24 cellular contexts compared by ENCODE assay signal in the genomic region with DNA sequence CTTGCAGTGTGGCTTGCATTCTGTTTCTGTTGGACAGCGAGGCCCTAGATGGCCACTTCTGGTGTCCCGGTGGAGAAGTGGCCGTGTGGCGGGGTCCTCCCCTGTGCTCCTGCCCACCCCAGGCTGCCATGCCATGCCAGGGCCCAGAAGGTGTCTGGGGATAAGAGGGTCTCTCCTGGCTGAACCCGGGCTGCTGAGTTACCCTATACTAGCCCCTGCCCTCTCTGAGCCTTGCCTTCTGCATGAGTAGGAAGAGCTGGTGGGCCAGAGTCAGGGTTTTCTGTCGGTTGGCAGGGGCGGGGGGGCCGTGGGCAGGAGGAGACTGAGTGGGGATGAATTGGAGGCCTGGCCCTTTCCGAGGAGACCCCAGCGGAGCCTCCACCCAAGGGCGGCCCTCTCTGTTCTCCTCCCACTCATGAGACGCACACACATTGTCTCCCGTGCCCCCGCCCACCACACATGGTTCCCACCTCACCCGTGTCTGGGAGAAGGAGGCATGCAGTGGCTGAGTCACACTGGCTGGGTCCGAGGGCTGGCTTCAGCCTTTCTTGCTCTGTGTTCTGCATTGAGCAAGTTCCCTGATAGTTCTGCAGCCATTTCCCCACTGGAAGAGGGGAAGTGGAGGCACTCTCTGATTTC. TPM values are rescaled to one million over a fixed set of nuclear protein-coding genes. Genes with fewer than 3 reads are reported as not detected.
DNase-seq lines count a peak whose midpoint lies in the region; ATAC-seq, FAIRE-seq and TF ChIP-seq lines count a peak whose summit lies in the region.
"Had no signal": no experiment of that assay in that cellular context is flagged by ENCODE, and none has a peak within 500 bp of the region (broad histone marks: within the 10 kb centered on the region; RNA-seq: fewer than 3 reads in every experiment).

No MANE protein-coding gene starts in this region.

- no peak for ATAC-seq in HepG2
- no peak for ATAC-seq in right lobe of liver
- no peak for ATAC-seq in HG02884 (IDR thresholded peaks at IDR 0.05; ENCODE audit: unreplicated experiment)
- ATAC-seq: GM12878 had no signal

- no peak overlapping the region for H3K9ac ChIP-seq in HepG2 (ENCODE audit: insufficient read depth, low read depth, low read length)
- H3K9ac ChIP-seq: BLaER1, GM23248 had no signal

- no peak for TF ChIP-seq RAD21 in HepG2 (CRISPR knock-in tag; IDR thresholded peaks at IDR 0.05)

- H3K4me3 ChIP-seq in HepG2 (replicated peaks in 1 of 3; ENCODE audit: insufficient read depth in 1 of 3, low read depth in 2 of 3, low read length in 3 of 3) (no peak overlapping the region), right lobe of liver (no peak overlapping the region), WERI-Rb-1 (ENCODE audit: low read depth, low read length) (no peak overlapping the region)
- H3K4me3 ChIP-seq: BLaER1, GM12878, GM23248 had no signal

- POLR2A ChIA-PET in HepG2 (lab: Yijun Ruan, JAX) = no interaction called here

- no peak overlapping the region for H3K4me2 ChIP-seq in HepG2 (ENCODE audit: low read depth, low read length)
- H3K4me2 ChIP-seq: BLaER1 had no signal

- H3K9me3 Mint-ChIP-seq in osteocyte (ENCODE audit: unreplicated experiment) = no peaks in the 10 kb centered on the region
- H3K9me3 Mint-ChIP-seq: CD4-positive, alpha-beta T cell; CD8-positive, alpha-beta memory T cell had no signal

- H3K4me1 ChIP-seq in HepG2 (ENCODE audit: insufficient read depth, low read length) (peaks cover 8% of the 10 kb centered on the region; the same call in 1 of the 2 replicates), right lobe of liver (peaks cover 0 to 8% (median 2%) of the 10 kb centered on the region in 4 donors)

- no peak for FAIRE-seq in HepG2 (lab: Jason Lieb, UNC)
- FAIRE-seq: A204.1, D721Med, GM12878, GM19239, H1 had no signal

- no peak overlapping the region for H2AFZ ChIP-seq in HepG2 (ENCODE audit: low read length)
- H2AFZ ChIP-seq: GM23248 had no signal

- H3K36me3 ChIP-seq in HepG2 (replicated peaks in 1 of 2; ENCODE audit: control insufficient read depth in 1 of 2, insufficient read depth in 2 of 2, low read length in 2 of 2) = no peaks in the 10 kb centered on the region
- no peaks in the 10 kb centered on the region for H3K36me3 ChIP-seq in right lobe of liver
- no peaks in the 10 kb centered on the region for H3K36me3 ChIP-seq in WERI-Rb-1
- H3K36me3 ChIP-seq: BLaER1 had no signal

- TF ChIP-seq CTCF in HepG2 (CRISPR knock-in tag; IDR thresholded peaks at IDR 0.05) (no peak), right lobe of liver (IDR thresholded peaks at IDR 0.05) (no peak), WERI-Rb-1 (IDR thresholded peaks at IDR 0.05; ENCODE audit: low read depth, low read length) (no peak), osteocyte (IDR thresholded peaks at IDR 0.05) (no peak)

- peaks cover 3% of the 10 kb centered on the region; the same call in 1 of the 2 replicates for H4K20me1 ChIP-seq in HepG2 (ENCODE audit: insufficient read depth, low read length)
- H4K20me1 ChIP-seq: BLaER1 had no signal

- no peak for DNase-seq in HepG2 (ENCODE audit: low spot score)
- no peak for DNase-seq in right lobe of liver
- DNase-seq in WERI-Rb-1 = no peak
- DNase-seq in osteocyte (ENCODE audit: extremely low spot score, unreplicated experiment) = peak; percentile 82
- no peak for DNase-seq in NCI-H1694 (lab: John Stamatoyannopoulos, UW)
- DNase-seq: CD4-positive, alpha-beta T cell; CD8-positive, alpha-beta memory T cell; DMS 273 treated with DMSO at 0.1 percent for 48 hours; DMS79; EL; GDM1; GM23248; H7; HCEC 1CT had no signal

- H3K4me3 Mint-ChIP-seq in osteocyte (ENCODE audit: unreplicated experiment) = no peak overlapping the region
- H3K4me3 Mint-ChIP-seq: B cell; CD4-positive, alpha-beta T cell; CD8-positive, alpha-beta memory T cell had no signal

- BruUV-seq in HepG2 (replicated peaks; lab: Mats Ljungman, UMichigan) = no TSS peak

- TF ChIP-seq POLR2A in HepG2 (IDR thresholded peaks at IDR 0.05; ENCODE audit: insufficient read depth in 1 of 2, low read depth in 2 of 2, low read length in 2 of 2) = no peak
- TF ChIP-seq POLR2A in right lobe of liver (IDR thresholded peaks at IDR 0.05) = no peak

- peaks cover 3% of the 10 kb centered on the region for H3K36me3 Mint-ChIP-seq in osteocyte (ENCODE audit: unreplicated experiment)
- H3K36me3 Mint-ChIP-seq: CD8-positive, alpha-beta memory T cell had no signal

- H3K9me3 ChIP-seq in HepG2 (ENCODE audit: low read length) (no peaks in the 10 kb centered on the region), right lobe of liver (no peaks in the 10 kb centered on the region), WERI-Rb-1 (ENCODE audit: severe bottlenecking) (no peaks in the 10 kb centered on the region)
- H3K9me3 ChIP-seq: BLaER1 had no signal

- peaks cover 23 to 68% of the 10 kb centered on the region in 2 experiments for H3K27me3 ChIP-seq in HepG2 (ENCODE audit: control insufficient read depth in 1 of 2, insufficient read depth in 2 of 2, low read length in 2 of 2)
- no peaks in the 10 kb centered on the region for H3K27me3 ChIP-seq in right lobe of liver
- no peaks in the 10 kb centered on the region for H3K27me3 ChIP-seq in WERI-Rb-1 (ENCODE audit: insufficient read depth, low read depth, severe bottlenecking)
- H3K27me3 ChIP-seq: BLaER1 had no signal

- 54% methylated on average over 16 of the region's 16 CpGs for WGBS in HepG2 (ENCODE audit: low lambda C conversion rate)
- WGBS in right lobe of liver (ENCODE audit: insufficient coverage, low coverage, low lambda C conversion rate, missing lambda C conversion rate) = 84% methylated on average over 8 of the region's 16 CpGs

- peaks cover 4% of the 10 kb centered on the region for H3K27me3 Mint-ChIP-seq in osteocyte (ENCODE audit: unreplicated experiment)

- intact Hi-C loops in HepG2 (cut with micrococcal nuclease; ENCODE audit: unreplicated experiment) = no loop called here
- intact Hi-C loops in right lobe of liver (cut with DNase I) = no loop called here

- H3K27ac ChIP-seq in HepG2 (ENCODE audit: extremely low read length, insufficient read depth, low read length) = no peak overlapping the region
- H3K27ac ChIP-seq in right lobe of liver = no peak overlapping the region
- peak overlapping the region; percentile 85; the same call in 1 of the 2 replicates for H3K27ac ChIP-seq in WERI-Rb-1
- H3K27ac ChIP-seq: 22Rv1, BLaER1, C4-2B, GM23248 had no signal

- CTCF ChIA-PET in HepG2 (lab: Yijun Ruan, JAX; ENCODE audit: low intra/inter-chr PET ratio, low total read pairs) = no interaction called here

- TF ChIP-seq EP300 in HepG2 (IDR thresholded peaks at IDR 0.05; ENCODE audit: low read depth in 2 of 2, low read length in 2 of 2) (no peak), HepG2 (CRISPR knock-in tag; IDR thresholded peaks at IDR 0.05; ENCODE audit: borderline replicate concordance) (no peak)

- H3K79me2 ChIP-seq in HepG2 (ENCODE audit: insufficient read depth, low read length) = no peaks in the 10 kb centered on the region

- H3K4me1 Mint-ChIP-seq in osteocyte (ENCODE audit: unreplicated experiment) = no peaks in the 10 kb centered on the region
- H3K4me1 Mint-ChIP-seq: B cell; CD8-positive, alpha-beta memory T cell had no signal

- in situ Hi-C loops in HepG2 (cut with HindIII; ENCODE audit: extremely low pct_ligation_motif_present, low pct_unique_long_range_greater_than_20kb) = no loop called here

- H3K27ac Mint-ChIP-seq in osteocyte (ENCODE audit: unreplicated experiment) = no peak overlapping the region
- H3K27ac Mint-ChIP-seq: B cell; CD4-positive, alpha-beta T cell; CD8-positive, alpha-beta memory T cell had no signal

TF ChIP-seq in HepG2, 621 proteins besides CTCF, POLR2A, EP300 and RAD21:
- TF ChIP-seq ZNF572 (CRISPR knock-in tag; IDR thresholded peaks at IDR 0.05) = no peak
- peak; percentile 72; the same call in 1 of the 2 replicates for TF ChIP-seq ZNF768 (CRISPR knock-in tag; IDR thresholded peaks at IDR 0.05)

RNA-seq across cellular contexts. Expression of a gene that starts 24.6 kb away (rescaled TPM):
- total RNA-seq in HepG2 (2016; rRNA removed; fragmentation: Illumina TruSeq; extraction: Trizol) (not detected in 2 replicates), right lobe of liver (10 to 100 TPM in 1 of 6 experiments, 1 to 10 TPM in 3, under 1 TPM in 2; 0.56 to 10.7 (median 1.8) TPM), osteocyte (14.6 and 14.7 TPM in 2 replicates)
- not detected in 2 replicates for total RNA-seq in HepG2 (2016; cell fraction: cytosol; rRNA removed; fragmentation: Illumina TruSeq; extraction: Trizol; ENCODE audit: low read depth)
- total RNA-seq in HepG2 (2016; cell fraction: insoluble cytoplasmic fraction; rRNA removed; fragmentation: Illumina TruSeq; extraction: Trizol) = 0.04 TPM in 1 of 2 replicates, not detected in the other
- total RNA-seq in HepG2 (2016; cell fraction: membrane; rRNA removed; fragmentation: Illumina TruSeq; extraction: Trizol) = not detected in 2 replicates
- not detected in 2 replicates for total RNA-seq in HepG2 (2016; cell fraction: nucleus; rRNA removed; fragmentation: Illumina TruSeq; extraction: Trizol)
- polyA plus RNA-seq in HepG2 (2011; rRNA removed) = 0.03 TPM in 1 of 2 replicates, not detected in the other
- polyA plus RNA-seq in HepG2 (2011; cell fraction: cytosol; rRNA removed) = not detected in 2 replicates
- not detected in 2 replicates for polyA plus RNA-seq in HepG2 (2011; cell fraction: nucleus; rRNA removed)
- polyA plus RNA-seq in HepG2 (2012) = 0.19 TPM in 1 of 2 replicates, not detected in the other
- polyA plus RNA-seq in HepG2 (2016; cell fraction: cytosol; fragmentation: Illumina TruSeq; extraction: Trizol; ENCODE audit: low read depth) = 0.08 TPM in 1 of 2 replicates, not detected in the other
- not detected in 2 replicates for polyA plus RNA-seq in HepG2 (2016; cell fraction: insoluble cytoplasmic fraction; fragmentation: Illumina TruSeq; extraction: Trizol; ENCODE audit: low read depth)
- not detected in 2 replicates for polyA plus RNA-seq in HepG2 (2016; cell fraction: membrane; fragmentation: Illumina TruSeq; extraction: Trizol; ENCODE audit: low read depth)
- not detected in 2 replicates for polyA plus RNA-seq in HepG2 (2016; cell fraction: nucleus; fragmentation: Illumina TruSeq; extraction: Trizol; ENCODE audit: insufficient read depth, low read depth)
- polyA minus RNA-seq in HepG2 (2011; rRNA and poly(A)+ RNA removed; ENCODE audit: low replicate concordance) = not detected in 2 replicates
- not detected in 2 replicates for polyA minus RNA-seq in HepG2 (2011; cell fraction: cytosol; rRNA and poly(A)+ RNA removed)
- polyA minus RNA-seq in HepG2 (2011; cell fraction: nucleus; rRNA and poly(A)+ RNA removed) = not detected in 2 replicates
- total RNA-seq: B cell; CD4-positive, alpha-beta T cell; CD8-positive, alpha-beta memory T cell had no signal
- polyA plus RNA-seq: CD8-positive, alpha-beta memory T cell had no signal
